8 cellular contexts compared by ENCODE assay signal in the genomic region with DNA sequence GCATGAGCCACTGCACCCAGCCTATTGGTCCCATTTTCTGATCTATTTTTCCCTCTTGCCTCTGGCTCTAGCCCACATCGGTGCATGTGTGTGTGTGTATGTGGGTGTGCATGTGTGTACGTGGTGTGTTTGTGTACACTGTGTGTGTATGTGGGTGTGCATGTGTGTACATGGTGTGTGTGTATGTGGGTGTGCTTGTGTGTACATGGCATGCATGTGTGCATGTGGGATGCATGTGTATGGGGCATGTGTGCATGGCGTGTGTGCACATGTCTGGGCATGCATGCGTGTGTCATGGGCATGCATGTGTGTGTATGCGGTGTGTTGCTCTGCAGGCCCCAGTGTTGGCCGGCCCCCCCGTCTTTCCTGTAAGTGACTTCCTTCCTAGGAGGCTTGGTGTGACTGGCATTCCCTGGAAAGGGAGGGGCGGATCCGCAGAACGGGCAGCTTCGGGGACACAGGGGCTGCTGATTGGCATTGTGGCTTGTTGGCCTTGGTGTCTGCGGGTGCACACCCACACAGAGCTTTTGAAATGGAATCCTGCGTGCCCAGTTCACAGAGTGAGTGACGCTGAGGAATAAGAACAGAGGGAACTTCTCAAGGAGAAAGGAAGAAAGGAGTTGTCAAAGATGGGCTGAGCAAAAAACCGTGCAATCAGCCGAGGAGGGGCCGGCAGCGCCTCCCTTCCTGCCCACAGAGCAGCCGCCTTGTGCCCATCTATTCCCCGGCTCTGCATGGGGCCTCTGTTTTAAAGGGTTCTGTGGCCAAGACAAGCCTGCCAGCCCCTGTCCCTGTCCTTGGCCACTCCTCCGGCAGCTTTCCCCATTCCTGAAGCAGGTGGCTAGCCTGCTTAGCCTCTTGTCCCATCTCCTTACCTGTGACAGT. TPM values are rescaled to one million over a fixed set of nuclear protein-coding genes. Genes with fewer than 3 reads are reported as not detected.
DNase-seq lines count a peak whose midpoint lies in the region; ATAC-seq and TF ChIP-seq lines count a peak whose summit lies in the region.

No MANE protein-coding gene starts in this region.

- H3K4me1 ChIP-seq in BLaER1 treated with 17β-estradiol and CSF1 and Interleukin-3, amounts not matched to agents 10 nM and 100 nM: peaks cover 68 to 99% (median 97%) of the 10 kb centered on the region in 10 experiments
- peaks cover 61% of the 10 kb centered on the region for H3K4me1 ChIP-seq in PC-9 (replicated peaks; ENCODE audit: insufficient read depth)

- DNase-seq in PC-9: peak in 1 of 2 experiments; percentile 40
- DNase-seq in ecto neural progenitor cell (ENCODE audit: low spot score): peak; percentile 44
- peak; percentile 44 for DNase-seq in occipital lobe (lab: John Stamatoyannopoulos, UW)
- no peak for DNase-seq in sciatic nerve (ENCODE audit: low spot score)
- no peak for DNase-seq in hepatic stellate cell (ENCODE audit: low spot score)
- no peak for DNase-seq in RKO (ENCODE audit: low spot score)

- no peak for ATAC-seq in sciatic nerve
- ATAC-seq in GM19035 (IDR thresholded peaks at IDR 0.05; ENCODE audit: unreplicated experiment): no peak

- no TSS peak for BruUV-seq in PC-9 (replicated peaks; lab: Mats Ljungman, UMichigan)

- CTCF ChIA-PET in PC-9 (lab: Charles Lee): no interaction called here

- peaks cover 42% of the 10 kb centered on the region for H3F3A ChIP-seq in PC-9 (ENCODE audit: insufficient read depth, low read depth)

- no peak overlapping the region for H2AFZ ChIP-seq in PC-9

- no peaks in the 10 kb centered on the region for H3K9me2 ChIP-seq in PC-9 (ENCODE audit: insufficient read depth)

- peaks cover 17 to 86% (median 36%) of the 10 kb centered on the region in 11 experiments; a peak in 20 of 22 replicates for H4K20me1 ChIP-seq in BLaER1 treated with 17β-estradiol and CSF1 and Interleukin-3, amounts not matched to agents 10 nM and 100 nM
- peaks cover 36% of the 10 kb centered on the region for H4K20me1 ChIP-seq in PC-9 (ENCODE audit: insufficient read depth)

- peak overlapping the region; percentile 5 to 80 (median 72); a peak in 19 of 22 replicates for H3K9ac ChIP-seq in BLaER1 treated with 17β-estradiol and CSF1 and Interleukin-3, amounts not matched to agents 10 nM and 100 nM

- H3K9me3 ChIP-seq in BLaER1 treated with 17β-estradiol and CSF1 and Interleukin-3, amounts not matched to agents 10 nM and 100 nM (replicated peaks in 1 of 11): no peaks in the 10 kb centered on the region
- H3K9me3 ChIP-seq in PC-9 (ENCODE audit: insufficient read depth, low read depth): no peaks in the 10 kb centered on the region

- intact Hi-C loops in PC-9 (cut with micrococcal nuclease; ENCODE audit: unreplicated experiment): loop anchor here (5.0 kb wide), 2 partner anchors 60 to 70 kb away; partner anchors contain the start of genes HSF2BP, RRP1 and RRP1B
- intact Hi-C loops in sciatic nerve (cut with DNase I): no loop called here

- peak overlapping the region in 8 of 10 experiments; percentile 38 to 68 (median 50); a peak in 14 of 20 replicates for H3K4me3 ChIP-seq in BLaER1 treated with 17β-estradiol and CSF1 and Interleukin-3, amounts not matched to agents 10 nM and 100 nM
- no peak overlapping the region; the same call in 1 of the 2 replicates for H3K4me3 ChIP-seq in PC-9

- H3K27me3 ChIP-seq in BLaER1 treated with 17β-estradiol and CSF1 and Interleukin-3, amounts not matched to agents 10 nM and 100 nM: no peaks in the 10 kb centered on the region
- H3K27me3 ChIP-seq in PC-9 (ENCODE audit: insufficient read depth, low read depth): no peaks in the 10 kb centered on the region

- peak overlapping the region in 10 of 11 experiments; percentile 73 to 91 (median 87); a peak in 20 of 22 replicates for H3K27ac ChIP-seq in BLaER1 treated with 17β-estradiol and CSF1 and Interleukin-3, amounts not matched to agents 10 nM and 100 nM
- H3K27ac ChIP-seq in PC-9: peak overlapping the region; percentile 80

- POLR2A ChIA-PET in PC-9 (lab: Charles Lee; ENCODE audit: unreplicated experiment): interaction anchor here (0.6 to 0.7 kb wide), 3 partner anchors 14 to 1561 kb away, joined by 3 read pairs; partner anchors contain the start of gene POFUT2

- TF ChIP-seq CTCF in PC-9 (conservative IDR thresholded peaks at IDR 0.05): no peak

- H3K79me2 ChIP-seq in PC-9 (ENCODE audit: low read depth): peaks cover 90% of the 10 kb centered on the region

- H3K36me3 ChIP-seq in BLaER1 treated with 17β-estradiol and CSF1 and Interleukin-3, amounts not matched to agents 10 nM and 100 nM: peaks cover 0 to 45% (median 25%) of the 10 kb centered on the region in 11 experiments; a peak in 20 of 22 replicates
- no peaks in the 10 kb centered on the region for H3K36me3 ChIP-seq in PC-9 (ENCODE audit: low read depth)

- H3K4me2 ChIP-seq in BLaER1 treated with 17β-estradiol and CSF1 and Interleukin-3, amounts not matched to agents 10 nM and 100 nM: peak overlapping the region; percentile 93 to 100 (median 99)
- H3K4me2 ChIP-seq in PC-9: peak overlapping the region; percentile 75

RNA-seq across cellular contexts. Expression of gene PDXK, which starts 8.0 kb away (rescaled TPM):
- 175 and 189 TPM in 2 replicates for total RNA-seq in PC-9 (2021)
- 31.4 TPM for total RNA-seq in occipital lobe
- 111 TPM for total RNA-seq in sciatic nerve

RNA-seq across cellular contexts. Expression of gene CSTB, which starts 49.2 kb away (rescaled TPM):
- 88.5 and 136 TPM in 2 replicates for total RNA-seq in PC-9 (2021)
- 7.5 TPM for total RNA-seq in occipital lobe
- 52.1 TPM for total RNA-seq in sciatic nerve

Comparison
In these comparisons a context has a peak if more than half of its experiments do, and no peak if none do; other contexts are left out.
1. DNase-seq: peak in ecto neural progenitor cell (single experiment) and occipital lobe (single experiment); none in sciatic nerve (single experiment), hepatic stellate cell (single experiment) and RKO (single experiment).